ENCODE assay signal across 1 cellular context in the genomic region with DNA sequence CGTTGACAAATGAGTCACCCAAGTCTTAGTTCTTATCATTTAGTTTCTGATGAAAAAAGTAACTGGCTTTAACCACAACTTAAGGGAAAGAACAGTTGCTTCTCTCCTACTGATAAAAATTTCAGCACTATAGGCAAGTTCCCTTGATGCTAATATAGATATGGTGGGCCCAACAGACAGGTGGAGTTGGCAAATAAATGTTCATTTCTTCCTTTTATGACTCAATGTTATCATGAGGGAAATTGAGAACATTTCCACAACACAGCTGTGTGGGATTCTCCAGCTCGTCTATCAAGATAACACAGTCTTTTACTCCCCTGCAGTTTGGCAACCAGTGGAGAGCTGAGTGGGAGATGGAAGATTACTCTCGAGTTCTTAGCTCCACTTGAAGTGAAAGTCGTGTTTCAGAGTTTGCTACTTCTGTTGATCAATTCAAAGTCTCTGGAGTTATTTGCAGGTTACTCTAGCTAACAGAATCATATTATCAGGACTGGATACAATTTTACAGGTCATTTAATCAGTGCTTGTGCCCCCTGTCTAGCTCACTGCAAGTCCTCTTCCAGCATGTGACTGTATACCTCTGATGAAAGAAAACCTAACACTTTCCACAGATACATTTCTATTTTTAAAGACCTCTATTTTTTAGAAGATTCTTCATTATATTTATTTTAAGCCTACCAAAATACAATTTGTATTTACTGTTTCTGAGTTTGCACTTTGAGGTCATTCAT.
TF ChIP-seq lines count a peak whose summit lies in the region.

No MANE protein-coding gene starts in this region.

TF ChIP-seq in HEK293, 187 proteins besides CTCF, POLR2A, EP300 and RAD21 (continued from another document):
- peak; percentile 64 for TF ChIP-seq ZFHX2 (tag by site-specific recombination; conservative IDR thresholded peaks at IDR 0.05)
TF ChIP-seq in HEK293: peak in this region for 5.
